17 cellular contexts compared by ENCODE assay signal in the genomic region with DNA sequence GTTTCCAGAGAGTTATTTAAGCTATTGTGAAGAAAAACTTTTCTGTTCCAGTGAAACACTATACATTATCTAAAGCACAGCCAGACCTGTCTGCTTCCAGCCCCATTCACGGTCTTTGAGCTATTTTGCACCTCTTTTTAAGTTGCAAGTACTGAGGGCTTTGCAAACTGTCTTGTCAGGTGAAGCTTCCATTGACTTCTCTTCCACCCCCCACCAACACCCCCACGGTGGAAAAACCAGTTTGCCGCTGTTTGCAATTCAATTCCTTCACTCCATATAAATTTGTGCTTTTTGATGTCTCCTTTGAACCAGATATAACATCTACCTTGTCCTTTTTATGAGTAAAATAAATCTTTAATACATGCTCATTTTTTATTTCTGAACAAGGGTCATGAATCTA. TPM values are rescaled to one million over a fixed set of nuclear protein-coding genes. Genes with fewer than 3 reads are reported as not detected.
DNase-seq lines count a peak whose midpoint lies in the region; ATAC-seq, FAIRE-seq and TF ChIP-seq lines count a peak whose summit lies in the region.
"Had no signal": no experiment of that assay in that cellular context is flagged by ENCODE, and none has a peak within 500 bp of the region (broad histone marks: within the 10 kb centered on the region; RNA-seq: fewer than 3 reads in every experiment).

No MANE protein-coding gene starts in this region.

- H3K27ac Mint-ChIP-seq in H9 (peak overlapping the region; percentile 100), astrocyte (ENCODE audit: unreplicated experiment) (no peak overlapping the region), mesothelial cell of epicardium (peak overlapping the region; percentile 7)

- H2BK5ac ChIP-seq in H9 (ENCODE audit: insufficient read length, low read length), result no peak overlapping the region

- peaks cover 4% of the 10 kb centered on the region; the same call in 2 of the 3 replicates for H3K4me1 ChIP-seq in A549
- peaks cover 9% of the 10 kb centered on the region; the same call in 1 of the 2 replicates for H3K4me1 ChIP-seq in H9 (ENCODE audit: insufficient read depth, low read length)
- peaks cover 13% of the 10 kb centered on the region for H3K4me1 ChIP-seq in astrocyte (ENCODE audit: insufficient read depth, low read length)

- H2AK5ac ChIP-seq in H9 (ENCODE audit: insufficient read length, low read length), result no peak overlapping the region

- peak overlapping the region; percentile 62; the same call in 1 of the 3 replicates for H3K4me3 ChIP-seq in A549
- H3K4me3 ChIP-seq in astrocyte (ENCODE audit: insufficient read depth, low read depth, low read length), result no peak overlapping the region

- H3K4ac ChIP-seq in H9 (ENCODE audit: low read depth, low read length), result no peak overlapping the region

- peak overlapping the region; percentile 62 to 77 for H3K4me3 Mint-ChIP-seq in H9
- H3K4me3 Mint-ChIP-seq in astrocyte (ENCODE audit: unreplicated experiment), result peak overlapping the region; percentile 81
- H3K4me3 Mint-ChIP-seq in mesothelial cell of epicardium, result peak overlapping the region; percentile 70

- no peak overlapping the region for H3K27ac ChIP-seq in A549
- peak overlapping the region; percentile 68 for H3K27ac ChIP-seq in H9 (ENCODE audit: insufficient read length, low read depth, low read length)
- H3K27ac ChIP-seq in astrocyte (ENCODE audit: low read depth, low read length), result no peak overlapping the region

- no peak overlapping the region for H3K56ac ChIP-seq in H9 (ENCODE audit: insufficient read length, low read depth, low read length)

- no peak for TF ChIP-seq POLR2A in A549 (IDR thresholded peaks at IDR 0.05; ENCODE audit: low read length)

- H4K91ac ChIP-seq in H9 (ENCODE audit: insufficient read length, low read depth, low read length), result no peak overlapping the region

- H2AFZ ChIP-seq in H9 (ENCODE audit: low read length), result no peak overlapping the region
- no peak overlapping the region for H2AFZ ChIP-seq in astrocyte (ENCODE audit: low read depth, low read length)

- TF ChIP-seq RAD21 in A549 (conservative IDR thresholded peaks at IDR 0.05 in 1 of 2, IDR thresholded peaks at IDR 0.05 in 1 of 2), result no peak

- no peaks in the 10 kb centered on the region for H4K20me1 ChIP-seq in H9 (ENCODE audit: control insufficient read depth, insufficient read depth, insufficient read length)
- no peaks in the 10 kb centered on the region for H4K20me1 ChIP-seq in astrocyte (ENCODE audit: insufficient read depth, low read length)

- FAIRE-seq in A549 (lab: Jason Lieb, UNC) (no peak), astrocyte (lab: Jason Lieb, UNC) (no peak), GM19239 (lab: Jason Lieb, UNC) (no peak)
- FAIRE-seq: GM12892 had no signal

- H3K23me2 ChIP-seq in H9 (ENCODE audit: insufficient read length, low read depth, low read length, poor library complexity, severe bottlenecking), result peaks cover 9% of the 10 kb centered on the region

- no peak overlapping the region for H2BK15ac ChIP-seq in H9 (ENCODE audit: low read depth, low read length)

- no peak for TF ChIP-seq EP300 in A549 (IDR thresholded peaks at IDR 0.05)

- H3K4me1 Mint-ChIP-seq in H9, result peaks cover 51 to 56% of the 10 kb centered on the region in 2 experiments
- peaks cover 19% of the 10 kb centered on the region for H3K4me1 Mint-ChIP-seq in astrocyte (ENCODE audit: low read depth, unreplicated experiment)
- peaks cover 30% of the 10 kb centered on the region for H3K4me1 Mint-ChIP-seq in mesothelial cell of epicardium

- H3K18ac ChIP-seq in H9 (ENCODE audit: insufficient read length, low read depth, low read length), result no peak overlapping the region

- H3K9ac ChIP-seq in H9 (ENCODE audit: extremely low read depth, insufficient read length, low read length), result no peak overlapping the region
- H3K9ac ChIP-seq in astrocyte (ENCODE audit: low read length), result peak overlapping the region; percentile 84

- no peaks in the 10 kb centered on the region for H3K79me2 ChIP-seq in H9 (ENCODE audit: insufficient read depth, low read length)
- H3K79me2 ChIP-seq in astrocyte (ENCODE audit: insufficient read depth, low read length), result no peaks in the 10 kb centered on the region

- no peak for ATAC-seq in A549
- ATAC-seq in GM21723 (IDR thresholded peaks at IDR 0.05; ENCODE audit: unreplicated experiment), result no peak

- no peak overlapping the region for H2BK120ac ChIP-seq in H9 (ENCODE audit: low read depth, low read length, poor library complexity, severe bottlenecking)

- WGBS in A549 (ENCODE audit: missing lambda C conversion rate), result 72% methylated on average over 3 of the region's 3 CpGs
- WGBS in H9 (ENCODE audit: extremely low coverage, insufficient read length, low lambda C conversion rate), result no CpG with 5 or more reads among the region's 3 CpGs

- H3K4me2 ChIP-seq in A549 (peak overlapping the region; percentile 84), H9 (ENCODE audit: insufficient read depth, insufficient read length, low read length) (peak overlapping the region; percentile 63), astrocyte (ENCODE audit: low read length) (peak overlapping the region; percentile 90)

- POLR2A ChIA-PET in A549 (lab: Yijun Ruan, JAX), result interaction anchor here (1.5 kb wide), 1 partner anchor 11 kb away, joined by 9 read pairs; no protein-coding TSS in a partner anchor

- no peak overlapping the region for H2BK20ac ChIP-seq in H9 (ENCODE audit: low read depth, low read length, poor library complexity, severe bottlenecking)

- no peak overlapping the region for H4K5ac ChIP-seq in H9 (ENCODE audit: insufficient read length, low read depth, low read length)

- H3K27me3 Mint-ChIP-seq in H9 (ENCODE audit: low read depth) (no peaks in the 10 kb centered on the region; the same call in 1 of the 2 replicates), astrocyte (ENCODE audit: low read depth, unreplicated experiment) (peaks cover 6% of the 10 kb centered on the region), mesothelial cell of epicardium (ENCODE audit: low read depth) (no peaks in the 10 kb centered on the region)

- H3K36me3 Mint-ChIP-seq in H9 (ENCODE audit: insufficient read depth in 1 of 3, low read depth in 3 of 3), result peaks cover 3 to 12% (median 7%) of the 10 kb centered on the region in 3 experiments; a peak in 5 of 7 replicates
- no peaks in the 10 kb centered on the region for H3K36me3 Mint-ChIP-seq in astrocyte (ENCODE audit: low read depth, unreplicated experiment)
- no peaks in the 10 kb centered on the region for H3K36me3 Mint-ChIP-seq in mesothelial cell of epicardium

- H3K9me3 Mint-ChIP-seq in H9 (peaks cover 16 to 26% of the 10 kb centered on the region in 2 experiments), astrocyte (ENCODE audit: unreplicated experiment) (peaks cover 5% of the 10 kb centered on the region), mesothelial cell of epicardium (peaks cover 8% of the 10 kb centered on the region)

- CTCF ChIA-PET in A549 (lab: Yijun Ruan, JAX), result interaction anchor here (0.6 to 20.2 kb wide), 31 partner anchors 9 to 587 kb away, joined by 3 to 333 read pairs (median 7); a partner anchor contains a TSS

- no peak overlapping the region for H2BK12ac ChIP-seq in H9 (ENCODE audit: insufficient read length, low read depth, low read length)

- DNase-seq in A549 (ENCODE audit: low read depth in 1 of 2, low spot score in 1 of 2), result no peak
- no peak for DNase-seq in H9
- DNase-seq in astrocyte (ENCODE audit: low read depth), result no peak
- DNase-seq in mesothelial cell of epicardium (ENCODE audit: low spot score in 2 of 2, unreplicated experiment in 2 of 2), result no peak
- DNase-seq in germinal center (ENCODE audit: low spot score), result no peak
- DNase-seq in GM19239 (ENCODE audit: insufficient read length, low spot score), result no peak
- no peak for DNase-seq in hypothalamus (lab: John Stamatoyannopoulos, UW)
- DNase-seq: activated CD4-positive, alpha-beta T cell treated with anti-CD3 and anti-CD28 coated beads for 1 hour; central memory CD4-positive, alpha-beta T cell; erythroblast; heart right ventricle; MM.1S; NCI-H2171; stimulated activated CD4-positive, alpha-beta T cell treated with anti-CD3 and anti-CD28 coated beads, Interleukin-4, amount 100 ng/mL, for 1 hour; stimulated activated naive CD4-positive, alpha-beta T cell treated with Interleukin-2 at 50 U/mL for 16 hours had no signal

- peak overlapping the region; percentile 11; the same call in 1 of the 2 replicates for H3K14ac ChIP-seq in H9 (ENCODE audit: insufficient read depth, low read length)

- H3K36me3 ChIP-seq in astrocyte (ENCODE audit: insufficient read depth, low read length), result no peaks in the 10 kb centered on the region
- H3K36me3 ChIP-seq: heart right ventricle had no signal

- H4K8ac ChIP-seq in H9 (replicated peaks; ENCODE audit: insufficient read length, low read depth, low read length), result no peak overlapping the region

- no peak overlapping the region for H3T11ph ChIP-seq in H9 (ENCODE audit: low read length)

- H3K27me3 ChIP-seq in H9 (ENCODE audit: insufficient read depth, low read length) (no peaks in the 10 kb centered on the region), astrocyte (ENCODE audit: insufficient read depth, low read length) (no peaks in the 10 kb centered on the region)

- H3K23ac ChIP-seq in H9 (ENCODE audit: insufficient read length, low read depth, low read length), result no peak overlapping the region

- no peak for TF ChIP-seq CTCF in A549 (IDR thresholded peaks at IDR 0.05)
- no peak for TF ChIP-seq CTCF in H9 (conservative IDR thresholded peaks at IDR 0.05)
- TF ChIP-seq CTCF in astrocyte (IDR thresholded peaks at IDR 0.05; ENCODE audit: insufficient read depth, low read depth, low read length), result no peak
- no peak for TF ChIP-seq CTCF in mesothelial cell of epicardium (IDR thresholded peaks at IDR 0.05; ENCODE audit: unreplicated experiment)

- H3K79me1 ChIP-seq in H9 (ENCODE audit: insufficient read depth, low read depth, low read length, poor library complexity, severe bottlenecking), result no peaks in the 10 kb centered on the region

- H3K9me3 ChIP-seq in A549 (peaks cover 9% of the 10 kb centered on the region), H9 (ENCODE audit: control insufficient read depth, low read depth, low read length) (no peaks in the 10 kb centered on the region), astrocyte (ENCODE audit: insufficient read depth, low read depth, low read length) (no peaks in the 10 kb centered on the region)

RNA-seq across cellular contexts. Expression of a gene that starts 15.7 kb away (rescaled TPM):
- polyA plus RNA-seq in A549 (2011; rRNA removed) (0.48 and 0.95 TPM in 2 replicates), A549 (2017; fragmentation: RNase III; extraction: RNeasy Plus Mini Kit Qiagen cat#74134 plus additional on column Dnase treatment) (0.71 to 1.3 TPM (median 0.96 TPM) in 3 replicates)
- polyA plus RNA-seq in A549 (2012; cell fraction: cytosol; rRNA removed), result 0.94 and 1.1 TPM in 2 replicates
- 1.7 and 3.0 TPM in 2 replicates for polyA plus RNA-seq in A549 (2012; cell fraction: nucleus; rRNA removed)
- polyA minus RNA-seq in A549 (2011; rRNA and poly(A)+ RNA removed), result 1.2 and 1.7 TPM in 2 replicates
- total RNA-seq in H9 (2021) (39.1 and 42.2 TPM in 2 replicates), astrocyte (1.2 and 1.7 TPM in 2 replicates), mesothelial cell of epicardium (5.2 to 7.0 TPM (median 5.6 TPM) in 3 replicates)

RNA-seq across cellular contexts. Expression of a gene that starts 53.0 kb away (rescaled TPM):
- polyA plus RNA-seq in A549 (2011; rRNA removed) (390 and 456 TPM in 2 replicates), A549 (2017; fragmentation: RNase III; extraction: RNeasy Plus Mini Kit Qiagen cat#74134 plus additional on column Dnase treatment) (745 to 805 TPM (median 766 TPM) in 3 replicates)
- 237 and 279 TPM in 2 replicates for polyA plus RNA-seq in A549 (2012; cell fraction: cytosol; rRNA removed)
- polyA plus RNA-seq in A549 (2012; cell fraction: nucleus; rRNA removed), result 106 and 163 TPM in 2 replicates
- 112 and 119 TPM in 2 replicates for polyA minus RNA-seq in A549 (2011; rRNA and poly(A)+ RNA removed)
- total RNA-seq in H9 (2021) (1,269 and 1,271 TPM in 2 replicates), astrocyte (562 and 603 TPM in 2 replicates), mesothelial cell of epicardium (631 to 645 TPM (median 634 TPM) in 3 replicates)
